Comparison of ENCODE assay signal across 21 cellular contexts in genomic region chr11:108669261-108669660, GRCh38.
"Had no signal": no experiment of that assay in that cellular context is flagged by ENCODE, and none has a peak within 500 bp of the region (broad histone marks: within the 10 kb centered on the region; RNA-seq: fewer than 3 reads in every experiment).

No MANE protein-coding gene starts in this region.

- H3K9ac ChIP-seq: KMS-11, SK-N-SH had no signal

- H3K9me3 Mint-ChIP-seq: IgD-negative memory B cell had no signal

- H3K4me3 ChIP-seq: K562 had no signal

- DNase-seq: NCI-H1048; NCI-H1105; NCI-H1417; NCI-H1436 treated with DMSO at 0.1 percent for 48 hours; NCI-H1694; NCI-H187 treated with DMSO at 0.1 percent for 48 hours; NCI-H2029 treated with DMSO at 0.1 percent for 48 hours; NCI-H2171 treated with DMSO at 0.1 percent for 48 hours; NCI-H524; NCI-H526 treated with DMSO at 0.1 percent for 48 hours; NCI-H774; NK-92 treated with Interleukin-12 subunit alpha and Interleukin-12 subunit beta, amount 100 ng/mL, for 24 hours; PC-3; SHP77; SK-N-SH had no signal

- H3K9me3 ChIP-seq: SK-N-SH had no signal

- H3K27me3 Mint-ChIP-seq: IgD-negative memory B cell had no signal

- ATAC-seq: K562, Panc1, PC-3 had no signal

- H3K9me2 ChIP-seq: SK-N-SH had no signal

- H3K27ac ChIP-seq: HL-60, KMS-11, RWPE1 had no signal

- H3K4me2 ChIP-seq: KMS-11, SK-N-SH had no signal
